1 cellular context compared by ENCODE assay signal in genomic region chr11:114036156-114036811, GRCh38.
A peak's percentile ranks its signal among the peaks of the same experiment; 100 is the strongest.
TF ChIP-seq lines count a peak whose summit lies in the region.

No MANE protein-coding gene starts in this region.

TF ChIP-seq in K562, 482 proteins besides CTCF, POLR2A, EP300 and RAD21 (continued from another document and continues in another):
- no peak for TF ChIP-seq BRF2 (IDR thresholded peaks at IDR 0.05; ENCODE audit: borderline replicate concordance, insufficient read depth, insufficient read length)
- TF ChIP-seq ZKSCAN1 (IDR thresholded peaks at IDR 0.05; ENCODE audit: low read depth, low read length) = 0 out of 2 replicates have a peak, but pooled peaks have one; percentile 11
- no peak for TF ChIP-seq FUS (optimal IDR thresholded peaks at IDR 0.05; ENCODE audit: low read depth, low read length)
- TF ChIP-seq THAP7 (CRISPR knock-in tag; IDR thresholded peaks at IDR 0.05) = no peak
- no peak for TF ChIP-seq ZKSCAN8 (CRISPR knock-in tag; IDR thresholded peaks at IDR 0.05)
- no peak for TF ChIP-seq ZNF41 (CRISPR knock-in tag; conservative IDR thresholded peaks at IDR 0.05)
- no peak for TF ChIP-seq DIDO1 (tag; IDR thresholded peaks at IDR 0.05; ENCODE audit: low read depth)
- TF ChIP-seq RBM22 (IDR thresholded peaks at IDR 0.05; ENCODE audit: low read depth, low read length, poor library complexity, severe bottlenecking) = no peak
- peak; percentile 17; the same call in 1 of the 2 replicates for TF ChIP-seq JUND (IDR thresholded peaks at IDR 0.05; ENCODE audit: borderline replicate concordance, low read depth, low read length)
- no peak; the same call in 2 of the 3 replicates for TF ChIP-seq JUND (tag; IDR thresholded peaks at IDR 0.05; ENCODE audit: borderline replicate concordance, low read depth, low read length)
- TF ChIP-seq E2F3 (CRISPR knock-in tag; IDR thresholded peaks at IDR 0.05) = no peak
- TF ChIP-seq ELK3 (CRISPR knock-in tag; IDR thresholded peaks at IDR 0.05) = no peak
- peak; percentile 67; the same call in 1 of the 2 replicates for TF ChIP-seq TFAP4 (CRISPR knock-in tag; IDR thresholded peaks at IDR 0.05; ENCODE audit: borderline replicate concordance)
- TF ChIP-seq ARID3A (IDR thresholded peaks at IDR 0.05; ENCODE audit: borderline replicate concordance, low read depth, low read length) = no peak
- TF ChIP-seq FOSL1 (tag; conservative IDR thresholded peaks at IDR 0.05) = no peak
- no peak for TF ChIP-seq GATAD2A (IDR thresholded peaks at IDR 0.05)
- peak; percentile 26; the same call in 1 of the 2 replicates for TF ChIP-seq CTBP1 (IDR thresholded peaks at IDR 0.05; ENCODE audit: borderline replicate concordance)
- no peak for TF ChIP-seq ESRRB (CRISPR knock-in tag; IDR thresholded peaks at IDR 0.05; ENCODE audit: borderline replicate concordance)
- TF ChIP-seq SRSF7 (optimal IDR thresholded peaks at IDR 0.05; ENCODE audit: low read depth, low read length) = no peak
- no peak for TF ChIP-seq FOXK1 (CRISPR knock-in tag; IDR thresholded peaks at IDR 0.05; ENCODE audit: borderline replicate concordance)
- TF ChIP-seq TRIM28 (IDR thresholded peaks at IDR 0.05) = no peak
- TF ChIP-seq TAF15 (IDR thresholded peaks at IDR 0.05; ENCODE audit: low read depth, low read length) = no peak
- TF ChIP-seq RBM39 (optimal IDR thresholded peaks at IDR 0.05; ENCODE audit: low read depth, low read length) = no peak
- no peak for TF ChIP-seq ZC3H8 (IDR thresholded peaks at IDR 0.05)
- peak; percentile 96 to 99 for TF ChIP-seq UBTF (IDR thresholded peaks at IDR 0.05; ENCODE audit: borderline replicate concordance in 1 of 2, low read depth in 2 of 2, low read length in 2 of 2)
- TF ChIP-seq HES1 (IDR thresholded peaks at IDR 0.05; ENCODE audit: low read depth) = no peak
- peak; percentile 46 for TF ChIP-seq FIP1L1 (IDR thresholded peaks at IDR 0.05; ENCODE audit: low read depth, low read length, poor library complexity, severe bottlenecking)
- no peak for TF ChIP-seq NCOA1 (IDR thresholded peaks at IDR 0.05; ENCODE audit: low read depth)
- no peak for TF ChIP-seq SRSF1 (IDR thresholded peaks at IDR 0.05; ENCODE audit: low read depth, low read length)
- no peak for TF ChIP-seq HNRNPUL1 (IDR thresholded peaks at IDR 0.05; ENCODE audit: low read length)
- TF ChIP-seq CBFB (CRISPR knock-in tag; IDR thresholded peaks at IDR 0.05) = 0 out of 2 replicates have a peak, but pooled peaks have one; percentile 32
- no peak for TF ChIP-seq NR0B1 (IDR thresholded peaks at IDR 0.05; ENCODE audit: partially characterized antibody)
- peak; percentile 64 for TF ChIP-seq CTCFL (IDR thresholded peaks at IDR 0.05; ENCODE audit: borderline replicate concordance, insufficient read depth, low read depth, low read length, poor library complexity, severe bottlenecking)
- no peak for TF ChIP-seq VEZF1 (CRISPR knock-in tag; IDR thresholded peaks at IDR 0.05)
- peak; percentile 63; the same call in 1 of the 2 replicates for TF ChIP-seq ARID2 (IDR thresholded peaks at IDR 0.05)
- no peak for TF ChIP-seq ETV1 (tag; conservative IDR thresholded peaks at IDR 0.05; ENCODE audit: low read depth)
- TF ChIP-seq ZBTB43 (CRISPR knock-in tag; IDR thresholded peaks at IDR 0.05) = no peak
- TF ChIP-seq L3MBTL2 (IDR thresholded peaks at IDR 0.05) = no peak
- peak; percentile 39; the same call in 1 of the 2 replicates for TF ChIP-seq CREM (IDR thresholded peaks at IDR 0.05; ENCODE audit: low read depth)
- TF ChIP-seq TCF7 (IDR thresholded peaks at IDR 0.05; ENCODE audit: borderline replicate concordance) = no peak
- no peak for TF ChIP-seq NCOA6 (IDR thresholded peaks at IDR 0.05)
- TF ChIP-seq TARDBP (IDR thresholded peaks at IDR 0.05) = peak; percentile 49; the same call in 1 of the 2 replicates
- TF ChIP-seq TEAD4 (IDR thresholded peaks at IDR 0.05; ENCODE audit: low read length) = no peak
- TF ChIP-seq TEAD4 (CRISPR knock-in tag; IDR thresholded peaks at IDR 0.05; ENCODE audit: borderline replicate concordance) = no peak
- peak; percentile 92 for TF ChIP-seq STAG1 (CRISPR knock-in tag; IDR thresholded peaks at IDR 0.05; ENCODE audit: borderline replicate concordance)
- TF ChIP-seq ZMIZ1 (IDR thresholded peaks at IDR 0.05; ENCODE audit: low read depth in 2 of 2, low read length in 2 of 2) = peak in 1 of 2 experiments; percentile 55; a peak in 1 of 4 replicates
